In the genomic region with DNA sequence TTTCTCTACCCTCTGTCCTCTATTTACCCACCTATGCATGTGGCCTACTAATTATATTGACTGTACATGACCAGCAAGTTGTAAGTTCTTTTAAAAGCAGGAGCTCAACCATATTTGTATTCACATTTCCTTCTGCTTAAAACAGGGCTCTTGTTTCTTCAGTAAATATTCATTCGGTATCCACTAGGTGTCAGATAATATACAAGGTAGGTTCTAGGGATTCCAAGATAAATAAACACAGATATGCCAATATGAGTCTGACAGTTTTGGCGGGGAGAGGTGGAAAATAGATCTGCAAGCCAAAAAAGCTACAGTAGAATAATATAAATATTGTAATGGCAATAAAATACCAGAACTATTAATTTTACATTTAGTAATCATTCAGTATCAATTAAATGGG, we compare ENCODE assay signal across 9 cellular contexts. TPM values are rescaled to one million over a fixed set of nuclear protein-coding genes. Genes with fewer than 3 reads are reported as not detected.
DNase-seq lines count a peak whose midpoint lies in the region; ATAC-seq and TF ChIP-seq lines count a peak whose summit lies in the region.
"Had no signal": no experiment of that assay in that cellular context is flagged by ENCODE, and none has a peak within 500 bp of the region (broad histone marks: within the 10 kb centered on the region; RNA-seq: fewer than 3 reads in every experiment).

No MANE protein-coding gene starts in this region.

- peak; percentile 26 for TF ChIP-seq CTCF in psoas muscle (IDR thresholded peaks at IDR 0.05)

- intact Hi-C loops in psoas muscle (cut with DNase I) = no loop called here

- no peak overlapping the region for H3K27ac ChIP-seq in psoas muscle
- H3K27ac ChIP-seq: esophagus squamous epithelium had no signal

- peak in 1 of 4 donors; percentile 25 for ATAC-seq in psoas muscle
- no peak for ATAC-seq in activated CD8-positive, alpha-beta T cell treated with anti-CD3 and anti-CD28 coated beads, Interleukin-2, amount 10 ng/mL, durations not matched to agents 7 days and 5 days
- ATAC-seq in GM18520 (IDR thresholded peaks at IDR 0.05; ENCODE audit: unreplicated experiment) = no peak

- POLR2A ChIA-PET in activated CD8-positive, alpha-beta T cell treated with anti-CD3 and anti-CD28 coated beads, Interleukin-2, amount 10 ng/mL, durations not matched to agents 7 days and 5 days (lab: Charles Lee) = interaction anchor here (1.3 kb wide), 1 partner anchor 69 kb away, joined by 3 read pairs; no protein-coding TSS in a partner anchor

- DNase-seq in NCI-H524 (lab: John Stamatoyannopoulos, UW) (peak; percentile 5 to 21), NCI-H524 treated with DMSO at 0.1 percent for 48 hours (lab: John Stamatoyannopoulos, UW) (no peak), NCI-H2196 treated with DMSO at 0.1 percent for 48 hours (lab: John Stamatoyannopoulos, UW; ENCODE audit: unreplicated experiment) (peak; percentile 59), cerebellar cortex (ENCODE audit: low spot score) (peak; percentile 32), psoas muscle (no peak), ureter (ENCODE audit: low spot score) (no peak)
- no peak for DNase-seq in activated CD8-positive, alpha-beta T cell treated with anti-CD3 and anti-CD28 coated beads, Interleukin-2, amount 10 ng/mL, durations not matched to agents 7 days and 5 days
- DNase-seq: esophagus squamous epithelium had no signal

- CTCF ChIA-PET in activated CD8-positive, alpha-beta T cell treated with anti-CD3 and anti-CD28 coated beads, Interleukin-2, amount 10 ng/mL, durations not matched to agents 7 days and 5 days (lab: Charles Lee) = interaction anchor here (0.8 to 2.7 kb wide), 7 partner anchors 11 to 186 kb away, joined by 3 to 10 read pairs (median 3); a partner anchor contains a TSS

- H3K36me3 Mint-ChIP-seq in activated CD8-positive, alpha-beta T cell treated with anti-CD3 and anti-CD28 coated beads, Interleukin-2, amount 10 ng/mL, durations not matched to agents 7 days and 5 days (ENCODE audit: low read depth) = peaks cover 12% of the 10 kb centered on the region

- WGBS in psoas muscle, 3 donors = 18 to 19% (median 19%) methylated on average over 2 of the region's 2 CpGs

- no peaks in the 10 kb centered on the region for H3K4me1 Mint-ChIP-seq in activated CD8-positive, alpha-beta T cell treated with anti-CD3 and anti-CD28 coated beads, Interleukin-2, amount 10 ng/mL, durations not matched to agents 7 days and 5 days (ENCODE audit: low read depth)

- no peaks in the 10 kb centered on the region for H3K9me3 ChIP-seq in psoas muscle
- H3K9me3 ChIP-seq: esophagus squamous epithelium had no signal

- H3K4me3 ChIP-seq in psoas muscle = no peak overlapping the region
- H3K4me3 ChIP-seq: esophagus squamous epithelium had no signal

- H3K36me3 ChIP-seq in psoas muscle (ENCODE audit: insufficient read depth in 1 of 2, low read depth in 1 of 2) = peaks cover 0 to 4% of the 10 kb centered on the region in 2 donors

- H3K4me3 Mint-ChIP-seq in activated CD8-positive, alpha-beta T cell treated with anti-CD3 and anti-CD28 coated beads, Interleukin-2, amount 10 ng/mL, durations not matched to agents 7 days and 5 days = no peak overlapping the region

- H3K9me3 Mint-ChIP-seq in activated CD8-positive, alpha-beta T cell treated with anti-CD3 and anti-CD28 coated beads, Interleukin-2, amount 10 ng/mL, durations not matched to agents 7 days and 5 days (ENCODE audit: insufficient read depth) = no peaks in the 10 kb centered on the region

- H3K4me1 ChIP-seq in psoas muscle = no peaks in the 10 kb centered on the region

- H3K27me3 ChIP-seq in psoas muscle (ENCODE audit: insufficient read depth in 3 of 3, low read length in 2 of 3) = no peaks in the 10 kb centered on the region
- H3K27me3 ChIP-seq: esophagus squamous epithelium had no signal

- no peak overlapping the region for H3K27ac Mint-ChIP-seq in activated CD8-positive, alpha-beta T cell treated with anti-CD3 and anti-CD28 coated beads, Interleukin-2, amount 10 ng/mL, durations not matched to agents 7 days and 5 days

- no peaks in the 10 kb centered on the region for H3K27me3 Mint-ChIP-seq in activated CD8-positive, alpha-beta T cell treated with anti-CD3 and anti-CD28 coated beads, Interleukin-2, amount 10 ng/mL, durations not matched to agents 7 days and 5 days (ENCODE audit: low read depth)

RNA-seq across cellular contexts. Expression of a gene that starts 15.3 kb away (rescaled TPM):
- 10 to 100 TPM; 15.2 to 89.7 (median 37.6) TPM for total RNA-seq in psoas muscle
- 10 to 100 TPM in 2 of 3 donors, 1 to 10 TPM in 1; 3.4 to 21.5 (median 13.7) TPM for polyA plus RNA-seq in psoas muscle
- total RNA-seq in ureter = 18.4 TPM
- 10 to 100 TPM in 1 of 2 experiments, 1 to 10 TPM in 1; 8.8 to 13.3 TPM for total RNA-seq in activated CD8-positive, alpha-beta T cell treated with anti-CD3 and anti-CD28 coated beads, Interleukin-2, amount 10 ng/mL, durations not matched to agents 7 days and 5 days

Comparison
In these comparisons a context has a peak if more than half of its experiments do, and no peak if none do; other contexts are left out.
1. DNase-seq: peak in NCI-H524 (2 of 2), NCI-H2196 treated with DMSO at 0.1 percent for 48 hours (single experiment) and cerebellar cortex (single experiment); none in NCI-H524 treated with DMSO at 0.1 percent for 48 hours (single experiment), psoas muscle (0 of 2), ureter (single experiment) and activated CD8-positive, alpha-beta T cell treated with anti-CD3 and anti-CD28 coated beads, Interleukin-2, amount 10 ng/mL, durations not matched to agents 7 days and 5 days (single experiment).